ENCODE assay signal across 37 cellular contexts in the genomic region with DNA sequence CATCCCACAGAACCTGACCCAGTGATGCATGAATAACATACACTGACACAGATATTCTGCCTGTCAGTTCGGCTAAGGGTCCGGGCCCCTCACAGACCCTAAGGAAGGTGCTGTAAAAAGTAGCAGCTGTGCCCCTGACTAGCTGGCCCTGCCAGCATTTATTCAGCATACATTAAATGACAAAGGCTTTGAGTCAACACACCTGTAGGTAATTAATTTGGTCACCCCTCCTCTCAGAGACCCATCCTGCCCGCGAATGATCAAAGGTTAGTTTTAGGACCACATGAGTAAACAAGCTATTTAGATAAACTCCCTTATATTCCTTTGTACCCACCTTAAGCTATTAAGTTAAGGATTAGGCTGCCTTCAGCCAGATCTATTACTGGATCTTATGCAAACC.
"Had no signal": no experiment of that assay in that cellular context is flagged by ENCODE, and none has a peak within 500 bp of the region (broad histone marks: within the 10 kb centered on the region; RNA-seq: fewer than 3 reads in every experiment).

No MANE protein-coding gene starts in this region.

- H3K9me3 ChIP-seq: ascending aorta had no signal

- H3K9me3 Mint-ChIP-seq: activated CD4-positive, alpha-beta memory T cell treated with anti-CD3 and anti-CD28 coated beads, Interleukin-2, amount 10 ng/mL, durations not matched to agents 7 days and 5 days; activated CD4-positive, alpha-beta T cell treated with anti-CD3 and anti-CD28 coated beads, Interleukin-2, amount 10 ng/mL, durations not matched to agents 7 days and 5 days; activated naive CD4-positive, alpha-beta T cell treated with anti-CD3 and anti-CD28 coated beads, Interleukin-2, amount 10 ng/mL, durations not matched to agents 7 days and 5 days; activated naive CD4-positive, alpha-beta T cell treated with anti-CD3 and anti-CD28 coated beads, Interleukin-2, amount 50 U/mL, for 24 hours; activated T-cell treated with anti-CD3 and anti-CD28 coated beads, Interleukin-2, amount 50 U/mL, for 24 hours; activated T-helper 2 cell treated with anti-CD3 and anti-CD28 coated beads, Interferon-gamma antibody, Interleukin-2, Interleukin-4, amounts not matched to agents 10 μg/mL and 5 μg/mL and 100 μg/mL, durations not matched to agents 14 hours and 24 hours and 36 hours; central memory CD8-positive, alpha-beta T cell; T-helper 1 cell treated with Interleukin-12 subunit alpha and Interleukin-12 subunit beta and Interleukin-4 antibody, amounts not matched to agents 30 μg/mL and 1 μg/mL, for 36 hours; T-helper 2 cell treated with Interferon-gamma antibody and Interleukin-4, amounts not matched to agents 5 μg/mL and 100 μg/mL, for 36 hours had no signal

- H3K4me3 ChIP-seq: ascending aorta, cardiac muscle cell had no signal

- H3K27ac ChIP-seq: ascending aorta, cardiac muscle cell, VCaP had no signal

- H3K36me3 ChIP-seq: ascending aorta, cardiac muscle cell had no signal

- H3K4me1 Mint-ChIP-seq: activated CD4-positive, alpha-beta memory T cell treated with anti-CD3 and anti-CD28 coated beads, Interleukin-2, amount 10 ng/mL, durations not matched to agents 7 days and 5 days; activated CD4-positive, alpha-beta T cell treated with anti-CD3 and anti-CD28 coated beads for 36 hours; activated CD4-positive, alpha-beta T cell treated with anti-CD3 and anti-CD28 coated beads, Interleukin-2, amount 10 ng/mL, durations not matched to agents 7 days and 5 days; activated CD8-positive, alpha-beta memory T cell treated with anti-CD3 and anti-CD28 coated beads, Interleukin-2, amount 10 ng/mL, durations not matched to agents 7 days and 5 days; activated naive CD4-positive, alpha-beta T cell treated with anti-CD3 and anti-CD28 coated beads, Interleukin-2, amount 10 ng/mL, durations not matched to agents 7 days and 5 days; activated naive CD4-positive, alpha-beta T cell treated with anti-CD3 and anti-CD28 coated beads, Interleukin-2, amount 50 U/mL, for 24 hours; activated naive CD8-positive, alpha-beta T cell treated with anti-CD3 and anti-CD28 coated beads, Interleukin-2, amount 10 ng/mL, durations not matched to agents 7 days and 5 days; activated naive CD8-positive, alpha-beta T cell treated with anti-CD3 and anti-CD28 coated beads, Interleukin-2, amount 50 U/mL, for 24 hours; brain; central memory CD8-positive, alpha-beta T cell had no signal

- H3K4me3 Mint-ChIP-seq: activated CD4-positive, alpha-beta memory T cell treated with anti-CD3 and anti-CD28 coated beads, Interleukin-2, amount 10 ng/mL, durations not matched to agents 7 days and 5 days; activated CD4-positive, alpha-beta T cell treated with anti-CD3 and anti-CD28 coated beads for 36 hours; activated CD4-positive, alpha-beta T cell treated with anti-CD3 and anti-CD28 coated beads, Interleukin-2, amount 10 ng/mL, durations not matched to agents 7 days and 5 days; activated CD8-positive, alpha-beta memory T cell treated with anti-CD3 and anti-CD28 coated beads, Interleukin-2, amount 10 ng/mL, durations not matched to agents 7 days and 5 days; activated CD8-positive, alpha-beta T cell treated with anti-CD3 and anti-CD28 coated beads, Interleukin-2, amount 10 ng/mL, durations not matched to agents 7 days and 5 days; activated naive CD4-positive, alpha-beta T cell treated with anti-CD3 and anti-CD28 coated beads, Interleukin-2, amount 10 ng/mL, durations not matched to agents 7 days and 5 days; activated naive CD4-positive, alpha-beta T cell treated with anti-CD3 and anti-CD28 coated beads, Interleukin-2, amount 50 U/mL, for 24 hours; activated naive CD8-positive, alpha-beta T cell; activated naive CD8-positive, alpha-beta T cell treated with anti-CD3 and anti-CD28 coated beads, Interleukin-2, amount 10 ng/mL, durations not matched to agents 7 days and 5 days; activated naive CD8-positive, alpha-beta T cell treated with anti-CD3 and anti-CD28 coated beads, Interleukin-2, amount 50 U/mL, for 24 hours; activated T-cell treated with anti-CD3 and anti-CD28 coated beads, Interleukin-2, amount 50 U/mL, for 24 hours; brain; central memory CD8-positive, alpha-beta T cell; T-helper 1 cell treated with Interleukin-12 subunit alpha and Interleukin-12 subunit beta and Interleukin-4 antibody, amounts not matched to agents 30 μg/mL and 1 μg/mL, for 36 hours; T-helper 2 cell treated with Interferon-gamma antibody and Interleukin-4, amounts not matched to agents 5 μg/mL and 100 μg/mL, for 36 hours had no signal

- DNase-seq: activated CD4-positive, alpha-beta memory T cell treated with anti-CD3 and anti-CD28 coated beads, Interleukin-2, amount 10 ng/mL, durations not matched to agents 7 days and 5 days; activated CD4-positive, alpha-beta T cell treated with anti-CD3 and anti-CD28 coated beads for 1 hour; activated CD4-positive, alpha-beta T cell treated with anti-CD3 and anti-CD28 coated beads for 36 hours; activated CD4-positive, alpha-beta T cell treated with anti-CD3 and anti-CD28 coated beads for 48 hours; activated CD4-positive, alpha-beta T cell treated with anti-CD3 and anti-CD28 coated beads, Interleukin-2, amount 10 ng/mL, durations not matched to agents 7 days and 5 days; activated CD4-positive, alpha-beta T cell treated with anti-CD3 and anti-CD28 coated beads, Interleukin-2, amount 50 U/mL, for 48 hours; activated CD4-positive, CD25-positive, alpha-beta regulatory T cell; activated CD8-positive, alpha-beta memory T cell treated with anti-CD3 and anti-CD28 coated beads for 24 hours; activated CD8-positive, alpha-beta memory T cell treated with anti-CD3 and anti-CD28 coated beads, Interleukin-2, amount 10 ng/mL, durations not matched to agents 7 days and 5 days; activated CD8-positive, alpha-beta memory T cell treated with anti-CD3 and anti-CD28 coated beads, Interleukin-2, amount 50 U/mL, for 48 hours; activated CD8-positive, alpha-beta T cell treated with anti-CD3 and anti-CD28 coated beads, Interleukin-2, amount 10 ng/mL, durations not matched to agents 7 days and 5 days; activated effector memory CD4-positive, alpha-beta T cell treated with Interleukin-2 at 50 U/mL for 16 hours; activated gamma-delta T cell; activated naive CD4-positive, alpha-beta T cell treated with anti-CD3 and anti-CD28 coated beads, Interleukin-2, amount 10 ng/mL, durations not matched to agents 7 days and 5 days; activated naive CD4-positive, alpha-beta T cell treated with Interleukin-2 at 50 U/mL for 16 hours; activated naive CD8-positive, alpha-beta T cell treated with anti-CD3 and anti-CD28 coated beads, Interleukin-2, amount 10 ng/mL, durations not matched to agents 7 days and 5 days; activated naive CD8-positive, alpha-beta T cell treated with anti-CD3 and anti-CD28 coated beads, Interleukin-2, amount 50 U/mL, for 24 hours; activated T-cell treated with anti-CD3 and anti-CD28 coated beads, Interleukin-2, amount 50 U/mL, for 24 hours; activated T-cell treated with anti-CD3 and anti-CD28 coated beads, Interleukin-2, amount 50 U/mL, for 48 hours; amygdala; anterior cingulate cortex; caudate nucleus; cerebellar nuclear complex; T-helper 1 cell; T-helper 2 cell; T-helper 9 cell had no signal

- ATAC-seq: activated CD4-positive, alpha-beta T cell treated with anti-CD3 and anti-CD28 coated beads for 36 hours; activated CD4-positive, CD25-positive, alpha-beta regulatory T cell treated with anti-CD3 and anti-CD28 coated beads, Interleukin-2, amount 50 U/mL, for 24 hours; activated CD8-positive, alpha-beta memory T cell treated with anti-CD3 and anti-CD28 coated beads, Interleukin-2, amount 10 ng/mL, durations not matched to agents 7 days and 5 days; activated CD8-positive, alpha-beta T cell treated with anti-CD3 and anti-CD28 coated beads, Interleukin-2, amount 10 ng/mL, durations not matched to agents 7 days and 5 days; activated naive CD8-positive, alpha-beta T cell treated with anti-CD3 and anti-CD28 coated beads, Interleukin-2, amount 50 U/mL, for 24 hours had no signal

- H3K36me3 Mint-ChIP-seq: activated CD8-positive, alpha-beta memory T cell treated with anti-CD3 and anti-CD28 coated beads, Interleukin-2, amount 10 ng/mL, durations not matched to agents 7 days and 5 days; activated naive CD4-positive, alpha-beta T cell treated with anti-CD3 and anti-CD28 coated beads, Interleukin-2, amount 10 ng/mL, durations not matched to agents 7 days and 5 days; activated naive CD4-positive, alpha-beta T cell treated with anti-CD3 and anti-CD28 coated beads, Interleukin-2, amount 50 U/mL, for 24 hours; activated naive CD8-positive, alpha-beta T cell; activated naive CD8-positive, alpha-beta T cell treated with anti-CD3 and anti-CD28 coated beads, Interleukin-2, amount 10 ng/mL, durations not matched to agents 7 days and 5 days; brain had no signal

- H3K27me3 ChIP-seq: ascending aorta, cardiac muscle cell had no signal

- H3K27ac Mint-ChIP-seq: activated CD4-positive, alpha-beta memory T cell treated with anti-CD3 and anti-CD28 coated beads, Interleukin-2, amount 10 ng/mL, durations not matched to agents 7 days and 5 days; activated CD4-positive, alpha-beta T cell treated with anti-CD3 and anti-CD28 coated beads for 36 hours; activated CD4-positive, alpha-beta T cell treated with anti-CD3 and anti-CD28 coated beads, Interleukin-2, amount 10 ng/mL, durations not matched to agents 7 days and 5 days; activated CD8-positive, alpha-beta memory T cell treated with anti-CD3 and anti-CD28 coated beads, Interleukin-2, amount 10 ng/mL, durations not matched to agents 7 days and 5 days; activated CD8-positive, alpha-beta T cell treated with anti-CD3 and anti-CD28 coated beads, Interleukin-2, amount 10 ng/mL, durations not matched to agents 7 days and 5 days; activated naive CD4-positive, alpha-beta T cell treated with anti-CD3 and anti-CD28 coated beads, Interleukin-2, amount 10 ng/mL, durations not matched to agents 7 days and 5 days; activated naive CD4-positive, alpha-beta T cell treated with anti-CD3 and anti-CD28 coated beads, Interleukin-2, amount 50 U/mL, for 24 hours; activated naive CD8-positive, alpha-beta T cell; activated naive CD8-positive, alpha-beta T cell treated with anti-CD3 and anti-CD28 coated beads, Interleukin-2, amount 10 ng/mL, durations not matched to agents 7 days and 5 days; activated naive CD8-positive, alpha-beta T cell treated with anti-CD3 and anti-CD28 coated beads, Interleukin-2, amount 50 U/mL, for 24 hours; activated T-cell treated with anti-CD3 and anti-CD28 coated beads, Interleukin-2, amount 50 U/mL, for 24 hours; activated T-helper 2 cell treated with anti-CD3 and anti-CD28 coated beads, Interferon-gamma antibody, Interleukin-2, Interleukin-4, amounts not matched to agents 10 μg/mL and 5 μg/mL and 100 μg/mL, durations not matched to agents 14 hours and 24 hours and 36 hours; brain; T-helper 1 cell treated with Interleukin-12 subunit alpha and Interleukin-12 subunit beta and Interleukin-4 antibody, amounts not matched to agents 30 μg/mL and 1 μg/mL, for 36 hours; T-helper 2 cell treated with Interferon-gamma antibody and Interleukin-4, amounts not matched to agents 5 μg/mL and 100 μg/mL, for 36 hours had no signal

- H3K4me1 ChIP-seq: ascending aorta had no signal

- H3K27me3 Mint-ChIP-seq: activated CD4-positive, alpha-beta memory T cell treated with anti-CD3 and anti-CD28 coated beads, Interleukin-2, amount 10 ng/mL, durations not matched to agents 7 days and 5 days; activated CD4-positive, alpha-beta T cell treated with anti-CD3 and anti-CD28 coated beads, Interleukin-2, amount 10 ng/mL, durations not matched to agents 7 days and 5 days; activated CD8-positive, alpha-beta memory T cell treated with anti-CD3 and anti-CD28 coated beads, Interleukin-2, amount 10 ng/mL, durations not matched to agents 7 days and 5 days; activated naive CD4-positive, alpha-beta T cell treated with anti-CD3 and anti-CD28 coated beads, Interleukin-2, amount 10 ng/mL, durations not matched to agents 7 days and 5 days; activated naive CD8-positive, alpha-beta T cell; activated naive CD8-positive, alpha-beta T cell treated with anti-CD3 and anti-CD28 coated beads, Interleukin-2, amount 10 ng/mL, durations not matched to agents 7 days and 5 days; activated naive CD8-positive, alpha-beta T cell treated with anti-CD3 and anti-CD28 coated beads, Interleukin-2, amount 50 U/mL, for 24 hours; activated T-cell treated with anti-CD3 and anti-CD28 coated beads, Interleukin-2, amount 50 U/mL, for 24 hours; brain; central memory CD8-positive, alpha-beta T cell had no signal
